20 cellular contexts compared by ENCODE assay signal in genomic region chr7:37405603-37406122, GRCh38. TPM values are rescaled to one million over a fixed set of nuclear protein-coding genes. Genes with fewer than 3 reads are reported as not detected.
DNase-seq lines count a peak whose midpoint lies in the region; ATAC-seq lines count a peak whose summit lies in the region.
"Had no signal": no experiment of that assay in that cellular context is flagged by ENCODE, and none has a peak within 500 bp of the region (broad histone marks: within the 10 kb centered on the region; RNA-seq: fewer than 3 reads in every experiment).

No MANE protein-coding gene starts in this region.

- no peak overlapping the region for H3K4me3 ChIP-seq in right cardiac atrium (ENCODE audit: low read length)
- H3K4me3 ChIP-seq: sigmoid colon, SJCRH30, transverse colon had no signal

- no peaks in the 10 kb centered on the region for H3K27me3 ChIP-seq in right cardiac atrium (ENCODE audit: control insufficient read depth, insufficient read depth)
- H3K27me3 ChIP-seq: sigmoid colon, SJCRH30, transverse colon had no signal

- H3K9me3 ChIP-seq in right cardiac atrium (ENCODE audit: control insufficient read depth, low read length), result no peaks in the 10 kb centered on the region
- H3K9me3 ChIP-seq: sigmoid colon, SJCRH30, transverse colon had no signal

- peak overlapping the region; percentile 1 for H3K27ac ChIP-seq in right cardiac atrium (ENCODE audit: low read length)
- H3K27ac ChIP-seq: sigmoid colon, SJCRH30, transverse colon had no signal

- peaks cover 12% of the 10 kb centered on the region for H3K4me1 ChIP-seq in right cardiac atrium (ENCODE audit: control insufficient read depth, insufficient read depth, low read length)
- H3K4me1 ChIP-seq: SJCRH30 had no signal

- peaks cover 58% of the 10 kb centered on the region for H3K4me1 Mint-ChIP-seq in activated naive CD8-positive, alpha-beta T cell treated with anti-CD3 and anti-CD28 coated beads, Interleukin-2, amount 50 U/mL, for 24 hours

- WGBS in right cardiac atrium, result 28% methylated on average over 9 of the region's 9 CpGs

- peaks cover 23% of the 10 kb centered on the region for H3K36me3 Mint-ChIP-seq in activated naive CD8-positive, alpha-beta T cell treated with anti-CD3 and anti-CD28 coated beads, Interleukin-2, amount 50 U/mL, for 24 hours (ENCODE audit: low read depth)

- no peak for ATAC-seq in activated naive CD8-positive, alpha-beta T cell treated with anti-CD3 and anti-CD28 coated beads, Interleukin-2, amount 50 U/mL, for 24 hours
- ATAC-seq in right cardiac atrium, result peak; percentile 88 to 93
- no peak for ATAC-seq in GM19467 (IDR thresholded peaks at IDR 0.05; ENCODE audit: unreplicated experiment)

- H3K27ac Mint-ChIP-seq in activated naive CD8-positive, alpha-beta T cell treated with anti-CD3 and anti-CD28 coated beads, Interleukin-2, amount 50 U/mL, for 24 hours, result peak overlapping the region; percentile 67
- H3K27ac Mint-ChIP-seq: nephron progenitor cell had no signal

- H3K27me3 Mint-ChIP-seq in activated naive CD8-positive, alpha-beta T cell treated with anti-CD3 and anti-CD28 coated beads, Interleukin-2, amount 50 U/mL, for 24 hours, result no peaks in the 10 kb centered on the region

- no peak overlapping the region for H3K4me3 Mint-ChIP-seq in activated naive CD8-positive, alpha-beta T cell treated with anti-CD3 and anti-CD28 coated beads, Interleukin-2, amount 50 U/mL, for 24 hours
- H3K4me3 Mint-ChIP-seq: H9, nephron progenitor cell had no signal

- DNase-seq in OCI-M2 (lab: John Stamatoyannopoulos, UW; ENCODE audit: unreplicated experiment) (peak; percentile 57), right cardiac atrium (peak; percentile 71 to 84 (median 81)), posterior vena cava (ENCODE audit: low spot score) (peak; percentile 88), NAMALWA (ENCODE audit: low spot score) (no peak)
- no peak for DNase-seq in activated naive CD8-positive, alpha-beta T cell treated with anti-CD3 and anti-CD28 coated beads, Interleukin-2, amount 50 U/mL, for 24 hours
- no peak for DNase-seq in activated effector memory CD4-positive, alpha-beta T cell treated with anti-CD3 and anti-CD28 coated beads, Interleukin-2, amount 50 U/mL, for 16 hours
- DNase-seq in stimulated activated CD4-positive, alpha-beta T cell treated with anti-CD3 and anti-CD28 coated beads, Interleukin-4, amount 100 ng/mL, for 4 hours, result no peak
- DNase-seq: AML-193; foreskin melanocyte; GDM1; H9; NCI-H1694; NCI-H446 treated with DMSO at 0.1 percent for 48 hours; nephron progenitor cell; sigmoid colon; SJCRH30; stimulated activated CD4-positive, alpha-beta T cell treated with anti-CD3 and anti-CD28 coated beads, Interleukin-2, amount 100 ng/mL, for 48 hours; T-helper 2 cell; transverse colon had no signal

- intact Hi-C loops in right cardiac atrium (cut with DNase I), result no loop called here
- intact Hi-C loops in posterior vena cava (cut with DNase I), result no loop called here

- H3K9me3 Mint-ChIP-seq in activated naive CD8-positive, alpha-beta T cell treated with anti-CD3 and anti-CD28 coated beads, Interleukin-2, amount 50 U/mL, for 24 hours, result peaks cover 14% of the 10 kb centered on the region
- H3K9me3 Mint-ChIP-seq: H9, nephron progenitor cell had no signal

RNA-seq across cellular contexts. Expression of gene ELMO1, which starts 43.0 kb away (rescaled TPM):
- total RNA-seq in right cardiac atrium (10 to 100 TPM; 17.9 to 20.8 (median 18.9) TPM), posterior vena cava (10 to 100 TPM; 32.2 to 46.7 TPM)
- polyA plus RNA-seq in right cardiac atrium, result 11.8 TPM

Comparison
In these comparisons a context has a peak if more than half of its experiments do, and no peak if none do; other contexts are left out.
1. DNase-seq: peak in OCI-M2 (single experiment), right cardiac atrium (3 of 3) and posterior vena cava (single experiment); none in activated naive CD8-positive, alpha-beta T cell treated with anti-CD3 and anti-CD28 coated beads, Interleukin-2, amount 50 U/mL, for 24 hours (single experiment), activated effector memory CD4-positive, alpha-beta T cell treated with anti-CD3 and anti-CD28 coated beads, Interleukin-2, amount 50 U/mL, for 16 hours (single experiment), NAMALWA (single experiment) and stimulated activated CD4-positive, alpha-beta T cell treated with anti-CD3 and anti-CD28 coated beads, Interleukin-4, amount 100 ng/mL, for 4 hours (0 of 2).
2. ATAC-seq: peak in right cardiac atrium (2 of 2); none in activated naive CD8-positive, alpha-beta T cell treated with anti-CD3 and anti-CD28 coated beads, Interleukin-2, amount 50 U/mL, for 24 hours (single experiment) and GM19467 (single experiment).